Comparison of ENCODE assay signal across 8 cellular contexts in genomic region chr17:76264755-76265623, GRCh38. TPM values are rescaled to one million over a fixed set of nuclear protein-coding genes. Genes with fewer than 3 reads are reported as not detected.
DNase-seq lines count a peak whose midpoint lies in the region; ATAC-seq and TF ChIP-seq lines count a peak whose summit lies in the region.

Gene UBALD2 (plus strand): TSS chr17:76265348. CDS start chr17:76265506, 158 bp downstream.

- H3K9me3 ChIP-seq in T-helper 17 cell (ENCODE audit: control insufficient read depth, low read length, poor library complexity, severe bottlenecking) (no peaks in the 10 kb centered on the region), left ventricle myocardium inferior (replicated peaks) (no peaks in the 10 kb centered on the region)

- H3K4me1 ChIP-seq in left ventricle myocardium inferior, result peaks cover 64% of the 10 kb centered on the region

- H3K27me3 ChIP-seq in left ventricle myocardium inferior (ENCODE audit: low read depth), result no peaks in the 10 kb centered on the region

- H3K27me3 Mint-ChIP-seq in T-helper 17 cell (no peaks in the 10 kb centered on the region), progenitor cell of endocrine pancreas (no peaks in the 10 kb centered on the region)

- ATAC-seq in HG02885 (IDR thresholded peaks at IDR 0.05; ENCODE audit: poor library complexity, unreplicated experiment), result peak; percentile 85
- ATAC-seq in T-helper 17 cell, result peak; percentile 86

- H3K4me3 ChIP-seq in left ventricle myocardium inferior, result peak within 1 kb of the TSS; percentile 93

- H3K4me1 Mint-ChIP-seq in T-helper 17 cell (peaks cover 37% of the 10 kb centered on the region), progenitor cell of endocrine pancreas (ENCODE audit: low read depth) (peaks cover 44% of the 10 kb centered on the region)

- TF ChIP-seq CTCF in left ventricle myocardium inferior (IDR thresholded peaks at IDR 0.05; ENCODE audit: borderline replicate concordance) (no peak), progenitor cell of endocrine pancreas (IDR thresholded peaks at IDR 0.05; ENCODE audit: unreplicated experiment) (no peak)

- intact Hi-C loops in left ventricle myocardium inferior (cut with micrococcal nuclease), result no loop called here

- TF ChIP-seq POLR2A in GM15510 (IDR thresholded peaks at IDR 0.05; ENCODE audit: borderline replicate concordance, extremely low read depth, insufficient read length), result peak; percentile 95

- H3K4me3 Mint-ChIP-seq in T-helper 17 cell, result peak within 1 kb of the TSS; percentile 96
- peak within 1 kb of the TSS; percentile 82 for H3K4me3 Mint-ChIP-seq in progenitor cell of endocrine pancreas (ENCODE audit: low read depth)

- no peaks in the 10 kb centered on the region for H3K9me3 Mint-ChIP-seq in progenitor cell of endocrine pancreas (ENCODE audit: low read depth)

- H3K36me3 Mint-ChIP-seq in T-helper 17 cell (ENCODE audit: low read depth) (peaks cover 4% of the 10 kb centered on the region), progenitor cell of endocrine pancreas (ENCODE audit: insufficient read depth) (peaks cover 4% of the 10 kb centered on the region)

- peak within 1 kb of the TSS; percentile 96 for H3K27ac ChIP-seq in left ventricle myocardium inferior (replicated peaks)

- H3K27ac Mint-ChIP-seq in T-helper 17 cell (peak within 1 kb of the TSS; percentile 97), progenitor cell of endocrine pancreas (peak within 1 kb of the TSS; percentile 96)

- DNase-seq in NCI-H1694 treated with DMSO at 0.1 percent for 48 hours (lab: John Stamatoyannopoulos, UW) (peak; percentile 97), T-helper 17 cell (peak; percentile 93 to 96 (median 96)), amygdala (lab: John Stamatoyannopoulos, UW) (peak; percentile 72 to 100 (median 99)), left ventricle myocardium inferior (peak; percentile 100), progenitor cell of endocrine pancreas (ENCODE audit: low spot score, unreplicated experiment) (peak; percentile 99), ureter (ENCODE audit: low spot score) (peak; percentile 99)

- H3K36me3 ChIP-seq in left ventricle myocardium inferior, result peaks cover 6% of the 10 kb centered on the region

RNA-seq across cellular contexts. Expression of gene UBALD2, which starts in this region (rescaled TPM):
- total RNA-seq in T-helper 17 cell, result 100 to 1,000 TPM; 201 to 252 TPM
- 26.0 TPM for total RNA-seq in left ventricle myocardium inferior
- 31.2 and 36.3 TPM in 2 replicates for total RNA-seq in progenitor cell of endocrine pancreas
- total RNA-seq in ureter, result 89.1 TPM

Comparison
In these comparisons a context has a peak if more than half of its experiments do, and no peak if none do; other contexts are left out.
1. Peak in every context shown above with its lines: DNase-seq, ATAC-seq, H3K4me3 ChIP-seq and H3K27ac ChIP-seq.